ENCODE assay signal across 25 cellular contexts in the genomic region with DNA sequence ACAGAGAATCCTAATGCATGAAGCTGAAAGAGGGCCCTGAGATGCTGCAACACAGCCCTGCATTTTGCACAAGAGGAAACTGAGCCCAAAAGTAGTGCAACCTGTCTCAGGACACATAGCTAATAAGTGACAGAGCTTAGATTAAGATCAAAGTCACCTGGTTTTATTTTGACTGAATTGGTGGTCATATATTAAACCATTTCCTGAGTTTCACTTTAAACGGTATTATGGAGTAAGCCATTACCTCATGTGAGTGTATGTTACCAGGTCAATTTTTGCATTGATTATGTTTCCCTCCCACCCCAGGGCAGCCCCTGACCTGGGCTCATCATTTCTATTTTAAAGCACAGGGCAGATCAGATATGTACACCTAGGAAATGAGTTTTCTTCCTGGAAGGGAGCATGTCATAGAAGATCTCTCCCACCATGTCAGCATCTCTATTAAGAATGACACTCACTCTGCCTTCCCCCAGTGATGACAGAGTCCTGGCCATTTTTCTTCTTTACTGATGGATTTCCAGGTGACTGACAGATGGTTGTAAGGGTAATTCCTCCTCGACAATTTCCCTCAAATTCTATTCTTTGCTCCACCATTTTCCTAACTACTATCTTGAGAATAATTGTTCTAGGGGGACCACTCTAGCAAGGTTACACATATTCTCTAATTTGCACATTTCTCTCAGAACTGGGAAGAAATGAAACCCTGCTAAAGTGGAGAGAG.
A peak's percentile ranks its signal among the peaks of the same experiment; 100 is the strongest.
DNase-seq lines count a peak whose midpoint lies in the region; ATAC-seq lines count a peak whose summit lies in the region.
"Had no signal": no experiment of that assay in that cellular context is flagged by ENCODE, and none has a peak within 500 bp of the region (broad histone marks: within the 10 kb centered on the region; RNA-seq: fewer than 3 reads in every experiment).

No MANE protein-coding gene starts in this region.

- ATAC-seq in GM19043 (IDR thresholded peaks at IDR 0.05; ENCODE audit: low read depth, unreplicated experiment) (peak; percentile 53), HG02759 (IDR thresholded peaks at IDR 0.05; ENCODE audit: unreplicated experiment) (peak; percentile 67), HG03571 (IDR thresholded peaks at IDR 0.05; ENCODE audit: unreplicated experiment) (peak; percentile 74)
- peak; percentile 58 for ATAC-seq in stimulated activated effector memory CD8-positive, alpha-beta T cell treated with anti-CD3 and anti-CD28 coated beads, Interleukin-12 subunit alpha, Interleukin-12 subunit beta, amount 100 ng/mL, for 72 hours
- ATAC-seq: naive thymus-derived CD4-positive, alpha-beta T cell had no signal

- no peak overlapping the region for H3K4me2 ChIP-seq in Karpas-422 (ENCODE audit: low read depth, low read length, poor library complexity, severe bottlenecking)
- H3K4me2 ChIP-seq: smooth muscle cell had no signal

- H3K9ac ChIP-seq in Karpas-422 (ENCODE audit: low read length), result no peak overlapping the region

- no peak overlapping the region for H3K4me3 Mint-ChIP-seq in stimulated activated effector memory CD8-positive, alpha-beta T cell treated with anti-CD3 and anti-CD28 coated beads, Interleukin-12 subunit alpha, Interleukin-12 subunit beta, amount 100 ng/mL, for 72 hours
- H3K4me3 Mint-ChIP-seq: activated naive CD8-positive, alpha-beta T cell; memory B cell; naive thymus-derived CD4-positive, alpha-beta T cell; T-helper 1 cell treated with Interleukin-12 subunit alpha and Interleukin-12 subunit beta and Interleukin-4 antibody, amounts not matched to agents 30 μg/mL and 1 μg/mL, for 36 hours had no signal

- H3K4me3 ChIP-seq in Karpas-422 (ENCODE audit: low read length) (no peak overlapping the region), H7 (ENCODE audit: insufficient read depth, low read depth, low read length) (no peak overlapping the region)
- H3K4me3 ChIP-seq: smooth muscle cell, suprapubic skin had no signal

- no peaks in the 10 kb centered on the region for H3K9me3 Mint-ChIP-seq in stimulated activated effector memory CD8-positive, alpha-beta T cell treated with anti-CD3 and anti-CD28 coated beads, Interleukin-12 subunit alpha, Interleukin-12 subunit beta, amount 100 ng/mL, for 72 hours
- H3K9me3 Mint-ChIP-seq: memory B cell; T-helper 1 cell treated with Interleukin-12 subunit alpha and Interleukin-12 subunit beta and Interleukin-4 antibody, amounts not matched to agents 30 μg/mL and 1 μg/mL, for 36 hours had no signal

- H3K4me1 ChIP-seq in Karpas-422 (ENCODE audit: low read length), result no peaks in the 10 kb centered on the region
- H3K4me1 ChIP-seq: BE2C had no signal

- H3K27me3 ChIP-seq in Karpas-422 (ENCODE audit: low read length) (no peaks in the 10 kb centered on the region), H7 (ENCODE audit: control insufficient read depth, insufficient read depth, low read length) (no peaks in the 10 kb centered on the region)
- H3K27me3 ChIP-seq: BE2C, suprapubic skin had no signal

- H3K9me3 ChIP-seq in Karpas-422 (ENCODE audit: low read length), result no peaks in the 10 kb centered on the region
- H3K9me3 ChIP-seq: BE2C, suprapubic skin had no signal

- H3K36me3 Mint-ChIP-seq in stimulated activated effector memory CD8-positive, alpha-beta T cell treated with anti-CD3 and anti-CD28 coated beads, Interleukin-12 subunit alpha, Interleukin-12 subunit beta, amount 100 ng/mL, for 72 hours, result no peaks in the 10 kb centered on the region
- H3K36me3 Mint-ChIP-seq: activated naive CD8-positive, alpha-beta T cell; memory B cell; naive thymus-derived CD4-positive, alpha-beta T cell had no signal

- no peak overlapping the region for H3K27ac Mint-ChIP-seq in stimulated activated effector memory CD8-positive, alpha-beta T cell treated with anti-CD3 and anti-CD28 coated beads, Interleukin-12 subunit alpha, Interleukin-12 subunit beta, amount 100 ng/mL, for 72 hours
- H3K27ac Mint-ChIP-seq: activated naive CD8-positive, alpha-beta T cell; memory B cell; naive thymus-derived CD4-positive, alpha-beta T cell; progenitor cell of endocrine pancreas; T-helper 1 cell treated with Interleukin-12 subunit alpha and Interleukin-12 subunit beta and Interleukin-4 antibody, amounts not matched to agents 30 μg/mL and 1 μg/mL, for 36 hours had no signal

- peaks cover 15% of the 10 kb centered on the region for H3K4me1 Mint-ChIP-seq in stimulated activated effector memory CD8-positive, alpha-beta T cell treated with anti-CD3 and anti-CD28 coated beads, Interleukin-12 subunit alpha, Interleukin-12 subunit beta, amount 100 ng/mL, for 72 hours
- H3K4me1 Mint-ChIP-seq: naive thymus-derived CD4-positive, alpha-beta T cell had no signal

- H3K36me3 ChIP-seq in Karpas-422 (ENCODE audit: insufficient read depth, low read length) (no peaks in the 10 kb centered on the region), H7 (replicated peaks; ENCODE audit: control insufficient read depth, insufficient read depth, low read length) (no peaks in the 10 kb centered on the region)
- H3K36me3 ChIP-seq: BE2C, suprapubic skin had no signal

- no peak for DNase-seq in stimulated activated effector memory CD8-positive, alpha-beta T cell treated with anti-CD3 and anti-CD28 coated beads, Interleukin-12 subunit alpha, Interleukin-12 subunit beta, amount 100 ng/mL, for 72 hours (ENCODE audit: low spot score in 2 of 2)
- DNase-seq in superior temporal gyrus (ENCODE audit: extremely low spot score) (no peak), Karpas-422 (no peak), H7 (no peak)
- DNase-seq: activated CD4-positive, alpha-beta T cell treated with anti-CD3 and anti-CD28 coated beads, Interleukin-2, amount 50 U/mL, for 48 hours; activated T-cell treated with anti-CD3 and anti-CD28 coated beads, Interleukin-2, amount 50 U/mL, for 48 hours; BE2C; islet precursor cell; KBM-7; naive thymus-derived CD4-positive, alpha-beta T cell; NCI-H1092 treated with DMSO at 0.1 percent for 48 hours; NCI-H2107; NCI-H526; OCI-M1; stimulated activated CD4-positive, alpha-beta T cell treated with anti-CD3 and anti-CD28 coated beads, Interleukin-4, amount 100 ng/mL, for 24 hours had no signal

- no peaks in the 10 kb centered on the region for H4K20me1 ChIP-seq in Karpas-422 (ENCODE audit: insufficient read depth, low read depth, low read length)

- no peak overlapping the region for H2AFZ ChIP-seq in Karpas-422 (ENCODE audit: low read length)

- no peaks in the 10 kb centered on the region for H3K9me2 ChIP-seq in Karpas-422 (replicated peaks; ENCODE audit: insufficient read depth, low read length)

- no peaks in the 10 kb centered on the region for H3K79me2 ChIP-seq in Karpas-422 (ENCODE audit: low read length)

- no peak overlapping the region for H3K27ac ChIP-seq in Karpas-422 (ENCODE audit: low read length)
- H3K27ac ChIP-seq: suprapubic skin, VCaP had no signal
